Comparison of ENCODE assay signal across 1 cellular context in genomic region chr17:51120739-51121619, GRCh38.
TF ChIP-seq lines count a peak whose summit lies in the region.

SPAG9 (minus strand) TSS chr17:51120868; CDS start chr17:51120656, 212 bp downstream.

TF ChIP-seq in WTC11, 78 proteins besides CTCF, POLR2A, EP300 and RAD21 (continued from another document):
- no peak for TF ChIP-seq ZNF281 (CRISPR knock-in tag; IDR thresholded peaks at IDR 0.05)
- TF ChIP-seq HMGA2 (CRISPR knock-in tag; IDR thresholded peaks at IDR 0.05), result no peak
- TF ChIP-seq NFYB (CRISPR knock-in tag; conservative IDR thresholded peaks at IDR 0.05; ENCODE audit: low read depth), result peak; percentile 42; the same call in 1 of the 2 replicates
- no peak for TF ChIP-seq PRDM15 (CRISPR knock-in tag; IDR thresholded peaks at IDR 0.05)
- no peak for TF ChIP-seq FOXP1 (CRISPR knock-in tag; IDR thresholded peaks at IDR 0.05; ENCODE audit: borderline replicate concordance)
- no peak; the same call in 1 of the 2 replicates for TF ChIP-seq GABPB1 (CRISPR knock-in tag; IDR thresholded peaks at IDR 0.05)
- 0 out of 2 replicates have a peak, but pooled peaks have one; percentile 18 for TF ChIP-seq HMGXB4 (CRISPR knock-in tag; IDR thresholded peaks at IDR 0.05)
- TF ChIP-seq FOXK1 (CRISPR knock-in tag; IDR thresholded peaks at IDR 0.05), result peak; percentile 74; the same call in 1 of the 2 replicates
- TF ChIP-seq ARID4B (CRISPR knock-in tag; IDR thresholded peaks at IDR 0.05; ENCODE audit: borderline replicate concordance), result no peak
- no peak for TF ChIP-seq E2F4 (CRISPR knock-in tag; IDR thresholded peaks at IDR 0.05; ENCODE audit: borderline replicate concordance, low read depth)
- no peak for TF ChIP-seq NFATC4 (CRISPR knock-in tag; IDR thresholded peaks at IDR 0.05)
- TF ChIP-seq ZNF425 (CRISPR knock-in tag; conservative IDR thresholded peaks at IDR 0.05), result no peak
- no peak for TF ChIP-seq ATF6 (CRISPR knock-in tag; IDR thresholded peaks at IDR 0.05)
- TF ChIP-seq MYBL2 (CRISPR knock-in tag; IDR thresholded peaks at IDR 0.05), result no peak
- no peak for TF ChIP-seq SMAD3 (CRISPR knock-in tag; IDR thresholded peaks at IDR 0.05; ENCODE audit: borderline replicate concordance)
- TF ChIP-seq GRHL2 (CRISPR knock-in tag; IDR thresholded peaks at IDR 0.05; ENCODE audit: insufficient replicate concordance, severe bottlenecking), result no peak
- TF ChIP-seq CBFB (CRISPR knock-in tag; IDR thresholded peaks at IDR 0.05; ENCODE audit: low read depth), result no peak
